ENCODE assay signal across 10 cellular contexts in genomic region chr11:59086007-59086406, GRCh38. TPM values are rescaled to one million over a fixed set of nuclear protein-coding genes. Genes with fewer than 3 reads are reported as not detected.
"Had no signal": no experiment of that assay in that cellular context is flagged by ENCODE, and none has a peak within 500 bp of the region (broad histone marks: within the 10 kb centered on the region; RNA-seq: fewer than 3 reads in every experiment).

TSS of gene GLYATL1B (plus strand) at chr11:59086307. CDS start at chr11:59086307, 0 bp downstream.

RNA-seq across cellular contexts. Expression of gene GLYATL1B, which starts in this region (rescaled TPM):
- total RNA-seq: OCI-LY7, PC-3, PC-9, Peyer's patch, Right ventricle myocardium inferior, Right ventricle myocardium superior, RPMI7951, SJSA1, SK-MEL-5 had no signal
- polyA plus RNA-seq: SK-N-SH had no signal
